1 cellular context compared by ENCODE assay signal in genomic region chr11:126416542-126417090, GRCh38.
TF ChIP-seq lines count a peak whose summit lies in the region.

No MANE protein-coding gene starts in this region.

TF ChIP-seq in H1, 55 proteins besides CTCF, POLR2A, EP300 and RAD21 (continued from another document):
- TF ChIP-seq, protein P1, sequence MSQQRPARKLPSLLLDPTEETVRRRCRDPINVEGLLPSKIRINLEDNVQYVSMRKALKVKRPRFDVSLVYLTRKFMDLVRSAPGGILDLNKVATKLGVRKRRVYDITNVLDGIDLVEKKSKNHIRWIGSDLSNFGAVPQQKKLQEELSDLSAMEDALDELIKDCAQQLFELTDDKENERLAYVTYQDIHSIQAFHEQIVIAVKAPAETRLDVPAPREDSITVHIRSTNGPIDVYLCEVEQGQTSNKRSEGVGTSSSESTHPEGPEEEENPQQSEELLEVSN (IDR thresholded peaks at IDR 0.05), result peak; percentile 89
- no peak for TF ChIP-seq EGR1 (IDR thresholded peaks at IDR 0.05; ENCODE audit: borderline replicate concordance, low read depth, low read length)
- TF ChIP-seq BACH1 (IDR thresholded peaks at IDR 0.05; ENCODE audit: low read length), result no peak
- TF ChIP-seq CHD7 (IDR thresholded peaks at IDR 0.05; ENCODE audit: insufficient replicate concordance, low read length), result no peak
